ENCODE assay signal across 8 cellular contexts in genomic region chr17:59332890-59333377, GRCh38. TPM values are rescaled to one million over a fixed set of nuclear protein-coding genes. Genes with fewer than 3 reads are reported as not detected.
DNase-seq lines count a peak whose midpoint lies in the region; ATAC-seq and TF ChIP-seq lines count a peak whose summit lies in the region.

No MANE protein-coding gene starts in this region.

- DNase-seq in AML-193 (lab: John Stamatoyannopoulos, UW) (peak; percentile 53), LHCN-M2 (ENCODE audit: low read depth) (peak; percentile 41), choroid plexus epithelial cell (ENCODE audit: low read depth) (peak; percentile 45), medulla oblongata (ENCODE audit: extremely low spot score) (peak; percentile 73), thoracic aorta (ENCODE audit: low spot score) (no peak), NCI-H2107 treated with DMSO at 0.1 percent for 48 hours (lab: John Stamatoyannopoulos, UW; ENCODE audit: unreplicated experiment) (no peak), NCI-H345 (lab: John Stamatoyannopoulos, UW) (no peak)

- peaks cover 53 to 76% of the 10 kb centered on the region in 2 donors for H3K4me1 ChIP-seq in thoracic aorta (ENCODE audit: control insufficient read depth in 1 of 2, low read depth in 2 of 2)

- H3K4me3 ChIP-seq in choroid plexus epithelial cell (ENCODE audit: low read depth, low read length): peak overlapping the region; percentile 84
- H3K4me3 ChIP-seq in thoracic aorta: peak overlapping the region; percentile 96

- ATAC-seq in thoracic aorta (ENCODE audit: insufficient number of reproducible peaks, low FRiP score, low read depth) (no peak), HG03095 (IDR thresholded peaks at IDR 0.05; ENCODE audit: unreplicated experiment) (no peak)

- H3K27ac ChIP-seq in thoracic aorta: peak overlapping the region; percentile 91 to 95

- TF ChIP-seq CTCF in choroid plexus epithelial cell (conservative IDR thresholded peaks at IDR 0.05; ENCODE audit: low read depth, low read length) (no peak), thoracic aorta (IDR thresholded peaks at IDR 0.05) (no peak)

- H3K36me3 ChIP-seq in thoracic aorta: no peaks in the 10 kb centered on the region

- no peaks in the 10 kb centered on the region for H3K27me3 ChIP-seq in thoracic aorta (replicated peaks; ENCODE audit: insufficient read depth)

- no peaks in the 10 kb centered on the region for H3K9me3 ChIP-seq in thoracic aorta

RNA-seq across cellular contexts. Expression of gene YPEL2, which starts 1.5 kb away (rescaled TPM):
- 1.1 and 3.5 TPM in 2 replicates for total RNA-seq in LHCN-M2 (2014; rRNA removed)
- polyA plus RNA-seq in LHCN-M2 (2012): 1.1 TPM
- total RNA-seq in thoracic aorta: 10 to 100 TPM; 64.2 to 79.9 TPM

Comparison
In these comparisons a context has a peak if more than half of its experiments do, and no peak if none do; other contexts are left out.
1. DNase-seq: peak in AML-193 (2 of 2), LHCN-M2 (single experiment), choroid plexus epithelial cell (single experiment) and medulla oblongata (single experiment); none in thoracic aorta (single experiment), NCI-H2107 treated with DMSO at 0.1 percent for 48 hours (single experiment) and NCI-H345 (single experiment).
2. RNA of gene YPEL2, which starts 1.5 kb away (total RNA-seq): 64.2 to 79.9 TPM in thoracic aorta; 1.1 to 3.5 TPM in LHCN-M2; every median in the first group is over 10 times any median in the second.